In the genomic region with DNA sequence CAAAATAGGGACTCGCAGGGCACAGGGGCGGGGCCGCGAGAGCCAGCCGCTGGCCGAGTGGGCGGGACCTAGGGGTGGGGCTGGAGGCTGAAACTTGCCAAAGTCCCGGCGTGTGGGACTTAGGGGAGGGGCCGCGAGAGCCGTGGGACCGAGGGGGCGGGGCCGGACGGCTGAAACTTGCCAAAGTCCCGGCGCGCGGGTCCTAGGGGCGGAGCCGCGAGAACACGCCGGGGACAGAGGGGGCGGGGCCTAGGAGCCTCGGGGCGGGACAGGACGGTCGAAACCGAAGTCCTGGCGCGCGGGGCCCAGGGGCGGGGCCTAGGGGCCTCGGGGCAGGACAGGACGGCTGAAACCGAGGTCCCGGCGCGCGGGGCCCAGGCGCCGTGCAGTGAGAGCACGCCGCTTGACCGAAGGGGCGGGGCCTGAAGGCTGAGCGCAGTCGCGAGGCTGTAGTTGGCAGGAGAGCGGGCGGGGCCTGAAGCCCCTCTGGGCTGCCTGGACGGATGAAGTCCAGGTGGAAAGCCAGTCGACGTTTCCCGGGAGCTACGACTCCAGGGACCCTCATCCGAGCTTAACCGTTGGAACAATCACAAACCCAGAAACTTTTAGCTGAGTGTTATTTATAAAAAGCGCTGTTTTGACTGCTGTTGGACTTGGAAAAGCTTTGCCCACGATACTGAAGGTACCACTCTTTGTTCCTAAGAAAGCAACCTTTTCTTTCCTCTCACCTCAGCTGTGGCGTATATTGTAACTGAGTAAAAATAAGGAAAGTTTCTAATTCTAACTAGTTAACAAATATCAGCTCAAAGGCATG, we compare ENCODE assay signal across 8 cellular contexts. TPM values are rescaled to one million over a fixed set of nuclear protein-coding genes. Genes with fewer than 3 reads are reported as not detected.
DNase-seq lines count a peak whose midpoint lies in the region; ATAC-seq, FAIRE-seq and TF ChIP-seq lines count a peak whose summit lies in the region.

No MANE protein-coding gene starts in this region.

- TF ChIP-seq RAD21 in HepG2 (CRISPR knock-in tag; IDR thresholded peaks at IDR 0.05), result peak; percentile 48

- H3K36me3 Mint-ChIP-seq in activated CD4-positive, alpha-beta T cell treated with anti-CD3 and anti-CD28 coated beads, Interleukin-2, amount 10 ng/mL, durations not matched to agents 7 days and 5 days (ENCODE audit: low read depth), result peaks cover 23% of the 10 kb centered on the region
- H3K36me3 Mint-ChIP-seq in dendritic cell treated with granulocyte-macrophage colony-stimulating factor and Interleukin-4, amounts not matched to agents 40 ng/mL and 50 ng/mL, for 4 days (ENCODE audit: low read depth), result peaks cover 8% of the 10 kb centered on the region

- peak overlapping the region; percentile 91 for H3K4me3 Mint-ChIP-seq in activated CD4-positive, alpha-beta T cell treated with anti-CD3 and anti-CD28 coated beads, Interleukin-2, amount 10 ng/mL, durations not matched to agents 7 days and 5 days
- H3K4me3 Mint-ChIP-seq in dendritic cell treated with granulocyte-macrophage colony-stimulating factor and Interleukin-4, amounts not matched to agents 40 ng/mL and 50 ng/mL, for 4 days, result peak overlapping the region; percentile 99

- peak overlapping the region; percentile 77 to 97 (median 94) for H3K9ac ChIP-seq in BLaER1 treated with 17β-estradiol and CSF1 and Interleukin-3, amounts not matched to agents 10 nM and 100 nM
- H3K9ac ChIP-seq in HepG2 (ENCODE audit: insufficient read depth, low read depth, low read length), result peak overlapping the region; percentile 83

- H3K27ac Mint-ChIP-seq in activated CD4-positive, alpha-beta T cell treated with anti-CD3 and anti-CD28 coated beads, Interleukin-2, amount 10 ng/mL, durations not matched to agents 7 days and 5 days, result peak overlapping the region; percentile 96
- H3K27ac Mint-ChIP-seq in dendritic cell treated with granulocyte-macrophage colony-stimulating factor and Interleukin-4, amounts not matched to agents 40 ng/mL and 50 ng/mL, for 4 days, result peak overlapping the region; percentile 87

- TF ChIP-seq CTCF in HepG2 (CRISPR knock-in tag; IDR thresholded peaks at IDR 0.05), result peak; percentile 5; the same call in 1 of the 2 replicates

- CTCF ChIA-PET in activated CD4-positive, alpha-beta T cell treated with anti-CD3 and anti-CD28 coated beads, Interleukin-2, amount 10 ng/mL, durations not matched to agents 7 days and 5 days (lab: Charles Lee), result interaction anchor here (1.3 kb wide), 1 partner anchor 10 kb away, joined by 3 read pairs; no protein-coding TSS in a partner anchor
- CTCF ChIA-PET in HepG2 (lab: Yijun Ruan, JAX; ENCODE audit: low intra/inter-chr PET ratio, low total read pairs), result no interaction called here

- peak overlapping the region; percentile 72 to 98 (median 86) for H3K4me3 ChIP-seq in BLaER1 treated with 17β-estradiol and CSF1 and Interleukin-3, amounts not matched to agents 10 nM and 100 nM
- peak overlapping the region; percentile 90 to 95 (median 93) for H3K4me3 ChIP-seq in HepG2 (replicated peaks in 1 of 3; ENCODE audit: insufficient read depth in 1 of 3, low read depth in 2 of 3, low read length in 3 of 3)

- peaks cover 20 to 37% (median 32%) of the 10 kb centered on the region in 10 experiments for H3K4me1 ChIP-seq in BLaER1 treated with 17β-estradiol and CSF1 and Interleukin-3, amounts not matched to agents 10 nM and 100 nM
- H3K4me1 ChIP-seq in HepG2 (ENCODE audit: insufficient read depth, low read length), result peaks cover 47% of the 10 kb centered on the region

- in situ Hi-C loops in HepG2 (cut with HindIII; ENCODE audit: extremely low pct_ligation_motif_present, low pct_unique_long_range_greater_than_20kb), result loop anchor here (10.0 to 25.0 kb wide), 2 partner anchors 1127 to 1565 kb away; no protein-coding TSS in a partner anchor

- H4K20me1 ChIP-seq in BLaER1 treated with 17β-estradiol and CSF1 and Interleukin-3, amounts not matched to agents 10 nM and 100 nM, result peaks cover 0 to 36% (median 14%) of the 10 kb centered on the region in 11 experiments; a peak in 12 of 22 replicates
- H4K20me1 ChIP-seq in HepG2 (ENCODE audit: insufficient read depth, low read length), result no peaks in the 10 kb centered on the region

- ATAC-seq in GM19324 (IDR thresholded peaks at IDR 0.05; ENCODE audit: low FRiP score, unreplicated experiment) (peak; percentile 86), HG03460 (IDR thresholded peaks at IDR 0.05; ENCODE audit: unreplicated experiment) (peak; percentile 81), HepG2 (peak; percentile 94)

- no TSS peak for BruUV-seq in HepG2 (replicated peaks; lab: Mats Ljungman, UMichigan)

- POLR2A ChIA-PET in activated CD4-positive, alpha-beta T cell treated with anti-CD3 and anti-CD28 coated beads, Interleukin-2, amount 10 ng/mL, durations not matched to agents 7 days and 5 days (lab: Charles Lee), result no interaction called here
- POLR2A ChIA-PET in HepG2 (lab: Yijun Ruan, JAX), result interaction anchor here (1.4 to 1.5 kb wide), 2 partner anchors 44 to 502 kb away, joined by 3 to 4 read pairs; a partner anchor contains a TSS

- intact Hi-C loops in dendritic cell treated with granulocyte-macrophage colony-stimulating factor and Interleukin-4, amounts not matched to agents 40 ng/mL and 50 ng/mL, for 4 days (cut with micrococcal nuclease), result loop anchor here (5.0 kb wide), 1 partner anchor 502 kb away; a partner anchor contains a TSS
- intact Hi-C loops in HepG2 (cut with micrococcal nuclease; ENCODE audit: unreplicated experiment), result loop anchor here (1.0 kb wide), 1 partner anchor 44 kb away; no protein-coding TSS in a partner anchor

- TF ChIP-seq POLR2A in HepG2 (IDR thresholded peaks at IDR 0.05; ENCODE audit: insufficient read depth in 1 of 2, low read depth in 2 of 2, low read length in 2 of 2), result peak; percentile 89 to 93

- peak overlapping the region; percentile 99 for H2AFZ ChIP-seq in HepG2 (ENCODE audit: low read length)

- peaks cover 40% of the 10 kb centered on the region for H3K4me1 Mint-ChIP-seq in activated CD4-positive, alpha-beta T cell treated with anti-CD3 and anti-CD28 coated beads, Interleukin-2, amount 10 ng/mL, durations not matched to agents 7 days and 5 days
- peaks cover 19% of the 10 kb centered on the region for H3K4me1 Mint-ChIP-seq in dendritic cell treated with granulocyte-macrophage colony-stimulating factor and Interleukin-4, amounts not matched to agents 40 ng/mL and 50 ng/mL, for 4 days (ENCODE audit: low read depth)

- no peaks in the 10 kb centered on the region for H3K27me3 ChIP-seq in BLaER1 treated with 17β-estradiol and CSF1 and Interleukin-3, amounts not matched to agents 10 nM and 100 nM
- no peaks in the 10 kb centered on the region for H3K27me3 ChIP-seq in HepG2 (ENCODE audit: control insufficient read depth in 1 of 2, insufficient read depth in 2 of 2, low read length in 2 of 2)

- H3K9me3 Mint-ChIP-seq in activated CD4-positive, alpha-beta T cell treated with anti-CD3 and anti-CD28 coated beads, Interleukin-2, amount 10 ng/mL, durations not matched to agents 7 days and 5 days, result no peaks in the 10 kb centered on the region
- H3K9me3 Mint-ChIP-seq in dendritic cell treated with granulocyte-macrophage colony-stimulating factor and Interleukin-4, amounts not matched to agents 40 ng/mL and 50 ng/mL, for 4 days, result no peaks in the 10 kb centered on the region

- H3K27ac ChIP-seq in BLaER1 treated with 17β-estradiol and CSF1 and Interleukin-3, amounts not matched to agents 10 nM and 100 nM, result peak overlapping the region in 10 of 11 experiments; percentile 65 to 98 (median 93); a peak in 21 of 22 replicates
- H3K27ac ChIP-seq in HepG2 (ENCODE audit: extremely low read length, insufficient read depth, low read length), result peak overlapping the region; percentile 85

- H3K9me3 ChIP-seq in BLaER1 treated with 17β-estradiol and CSF1 and Interleukin-3, amounts not matched to agents 10 nM and 100 nM (replicated peaks in 1 of 11), result peaks cover 0 to 4% (median 0%) of the 10 kb centered on the region in 11 experiments; a peak in 2 of 22 replicates
- no peaks in the 10 kb centered on the region for H3K9me3 ChIP-seq in HepG2 (ENCODE audit: low read length)

- peaks cover 0 to 15% (median 4%) of the 10 kb centered on the region in 11 experiments; a peak in 10 of 22 replicates for H3K36me3 ChIP-seq in BLaER1 treated with 17β-estradiol and CSF1 and Interleukin-3, amounts not matched to agents 10 nM and 100 nM
- H3K36me3 ChIP-seq in HepG2 (replicated peaks in 1 of 2; ENCODE audit: control insufficient read depth in 1 of 2, insufficient read depth in 2 of 2, low read length in 2 of 2), result no peaks in the 10 kb centered on the region

- DNase-seq in NCI-H526 treated with DMSO at 0.1 percent for 48 hours (lab: John Stamatoyannopoulos, UW), result peak; percentile 93
- DNase-seq in activated CD4-positive, alpha-beta T cell treated with anti-CD3 and anti-CD28 coated beads, Interleukin-2, amount 10 ng/mL, durations not matched to agents 7 days and 5 days, result peak; percentile 99
- peak; percentile 96 for DNase-seq in HepG2 (ENCODE audit: low spot score)
- peak; percentile 100 for DNase-seq in stimulated activated CD4-positive, alpha-beta T cell treated with anti-CD3 and anti-CD28 coated beads, Interleukin-2, amount 100 ng/mL, for 48 hours

- 8% methylated on average over 22 of the region's 63 CpGs for WGBS in HepG2 (ENCODE audit: low lambda C conversion rate)

- FAIRE-seq in HepG2 (lab: Jason Lieb, UNC), result peak; percentile 32

- H3K4me2 ChIP-seq in BLaER1 treated with 17β-estradiol and CSF1 and Interleukin-3, amounts not matched to agents 10 nM and 100 nM, result peak overlapping the region; percentile 74 to 94 (median 82)
- peak overlapping the region; percentile 91 for H3K4me2 ChIP-seq in HepG2 (ENCODE audit: low read depth, low read length)

- peaks cover 34% of the 10 kb centered on the region for H3K79me2 ChIP-seq in HepG2 (ENCODE audit: insufficient read depth, low read length)

- TF ChIP-seq EP300 in HepG2 (IDR thresholded peaks at IDR 0.05; ENCODE audit: low read depth in 2 of 2, low read length in 2 of 2) (peak in 1 of 2 experiments; percentile 11; a peak in 1 of 4 replicates), HepG2 (CRISPR knock-in tag; IDR thresholded peaks at IDR 0.05; ENCODE audit: borderline replicate concordance) (no peak)

- peaks cover 23% of the 10 kb centered on the region for H3K27me3 Mint-ChIP-seq in activated CD4-positive, alpha-beta T cell treated with anti-CD3 and anti-CD28 coated beads, Interleukin-2, amount 10 ng/mL, durations not matched to agents 7 days and 5 days
- peaks cover 12% of the 10 kb centered on the region for H3K27me3 Mint-ChIP-seq in dendritic cell treated with granulocyte-macrophage colony-stimulating factor and Interleukin-4, amounts not matched to agents 40 ng/mL and 50 ng/mL, for 4 days

RNA-seq across cellular contexts. Expression of a gene that starts 0.5 kb away (rescaled TPM):
- total RNA-seq in activated CD4-positive, alpha-beta T cell treated with anti-CD3 and anti-CD28 coated beads, Interleukin-2, amount 10 ng/mL, durations not matched to agents 7 days and 5 days, result 10 to 100 TPM; 51.5 to 57.4 TPM
- total RNA-seq in HepG2 (2016; rRNA removed; fragmentation: Illumina TruSeq; extraction: Trizol), result 30.4 TPM in 2 replicates
- total RNA-seq in HepG2 (2016; cell fraction: cytosol; rRNA removed; fragmentation: Illumina TruSeq; extraction: Trizol; ENCODE audit: low read depth), result 92.7 and 105 TPM in 2 replicates
- 26.5 and 31.9 TPM in 2 replicates for total RNA-seq in HepG2 (2016; cell fraction: insoluble cytoplasmic fraction; rRNA removed; fragmentation: Illumina TruSeq; extraction: Trizol)
- 62.7 and 75.1 TPM in 2 replicates for total RNA-seq in HepG2 (2016; cell fraction: membrane; rRNA removed; fragmentation: Illumina TruSeq; extraction: Trizol)
- total RNA-seq in HepG2 (2016; cell fraction: nucleus; rRNA removed; fragmentation: Illumina TruSeq; extraction: Trizol), result 33.2 and 33.6 TPM in 2 replicates
- polyA plus RNA-seq in HepG2 (2011; rRNA removed), result 4.5 and 5.3 TPM in 2 replicates
- polyA plus RNA-seq in HepG2 (2011; cell fraction: cytosol; rRNA removed), result 2.3 and 3.0 TPM in 2 replicates
- 5.4 and 9.1 TPM in 2 replicates for polyA plus RNA-seq in HepG2 (2011; cell fraction: nucleus; rRNA removed)
- 2.4 and 4.6 TPM in 2 replicates for polyA plus RNA-seq in HepG2 (2012)
- 0.34 and 0.37 TPM in 2 replicates for polyA plus RNA-seq in HepG2 (2016; cell fraction: cytosol; fragmentation: Illumina TruSeq; extraction: Trizol; ENCODE audit: low read depth)
- 8.0 and 11.2 TPM in 2 replicates for polyA plus RNA-seq in HepG2 (2016; cell fraction: insoluble cytoplasmic fraction; fragmentation: Illumina TruSeq; extraction: Trizol; ENCODE audit: low read depth)
- polyA plus RNA-seq in HepG2 (2016; cell fraction: membrane; fragmentation: Illumina TruSeq; extraction: Trizol; ENCODE audit: low read depth), result 1.1 and 1.4 TPM in 2 replicates
- polyA plus RNA-seq in HepG2 (2016; cell fraction: nucleus; fragmentation: Illumina TruSeq; extraction: Trizol; ENCODE audit: insufficient read depth, low read depth), result 14.8 and 27.4 TPM in 2 replicates
- 20.0 and 42.3 TPM in 2 replicates for polyA minus RNA-seq in HepG2 (2011; rRNA and poly(A)+ RNA removed; ENCODE audit: low replicate concordance)
- 16.1 TPM in 2 replicates for polyA minus RNA-seq in HepG2 (2011; cell fraction: cytosol; rRNA and poly(A)+ RNA removed)
- 40.0 and 45.3 TPM in 2 replicates for polyA minus RNA-seq in HepG2 (2011; cell fraction: nucleus; rRNA and poly(A)+ RNA removed)

Comparison
In these comparisons a context has a peak if more than half of its experiments do, and no peak if none do; other contexts are left out.
1. Peak in every context shown above with its lines: DNase-seq, ATAC-seq, H3K4me3 ChIP-seq and H3K27ac ChIP-seq.